In genomic region chr20:2663364-2663886, GRCh38 we compare ENCODE assay signal across 8 cellular contexts. TPM values are rescaled to one million over a fixed set of nuclear protein-coding genes. Genes with fewer than 3 reads are reported as not detected.
DNase-seq lines count a peak whose midpoint lies in the region; ATAC-seq and TF ChIP-seq lines count a peak whose summit lies in the region.

No MANE protein-coding gene starts in this region.

- no peak for TF ChIP-seq EP300 in gastroesophageal sphincter (IDR thresholded peaks at IDR 0.05)

- peaks cover 2% of the 10 kb centered on the region; the same call in 1 of the 2 replicates for H3K27me3 ChIP-seq in H7 (ENCODE audit: control insufficient read depth, insufficient read depth, low read length)
- no peaks in the 10 kb centered on the region for H3K27me3 ChIP-seq in gastroesophageal sphincter
- peaks cover 8% of the 10 kb centered on the region for H3K27me3 ChIP-seq in skeletal muscle satellite cell (ENCODE audit: control insufficient read depth, insufficient read depth, low read length)

- peak overlapping the region; percentile 97 for H3K4me3 ChIP-seq in H7 (ENCODE audit: insufficient read depth, low read depth, low read length)
- peak overlapping the region; percentile 73 to 79 for H3K4me3 ChIP-seq in gastroesophageal sphincter
- H3K4me3 ChIP-seq in skeletal muscle satellite cell (ENCODE audit: low read length) = peak overlapping the region; percentile 93

- H3K9ac ChIP-seq in skeletal muscle satellite cell (ENCODE audit: low read depth, low read length) = peak overlapping the region; percentile 91

- H3K4me2 ChIP-seq in skeletal muscle satellite cell (ENCODE audit: low read length) = peak overlapping the region; percentile 85

- DNase-seq in H7 = no peak
- no peak for DNase-seq in T-helper 9 cell
- DNase-seq in NK-92 treated with Interleukin-12 subunit alpha and Interleukin-12 subunit beta, amount 100 ng/mL, for 24 hours (lab: John Stamatoyannopoulos, UW) = no peak
- DNase-seq in SK-N-DZ (ENCODE audit: low spot score) = no peak

- ATAC-seq in gastroesophageal sphincter (no peak), GM19452 (IDR thresholded peaks at IDR 0.05; ENCODE audit: unreplicated experiment) (no peak)

- TF ChIP-seq POLR2A in gastroesophageal sphincter (IDR thresholded peaks at IDR 0.05) = no peak

- H3K27ac ChIP-seq in VCaP (peak overlapping the region; percentile 94), gastroesophageal sphincter (peak overlapping the region; percentile 82 to 94 (median 90))

- H3K9me3 ChIP-seq in gastroesophageal sphincter (no peaks in the 10 kb centered on the region), skeletal muscle satellite cell (replicated peaks; ENCODE audit: low read length) (no peaks in the 10 kb centered on the region)

- H3K4me1 ChIP-seq in gastroesophageal sphincter (peaks cover 0 to 26% (median 10%) of the 10 kb centered on the region in 3 donors), skeletal muscle satellite cell (ENCODE audit: control insufficient read depth, insufficient read depth, low read length) (peaks cover 11% of the 10 kb centered on the region)

- WGBS in gastroesophageal sphincter (ENCODE audit: low coverage in 1 of 2), 2 donors = 10 to 20% methylated on average over 1 to 12 of the region's 13 CpGs

- H3K36me3 ChIP-seq in H7 (replicated peaks; ENCODE audit: control insufficient read depth, insufficient read depth, low read length) (peaks cover 31% of the 10 kb centered on the region), gastroesophageal sphincter (peaks cover 0 to 45% of the 10 kb centered on the region in 2 donors), skeletal muscle satellite cell (ENCODE audit: insufficient read depth, low read length) (peaks cover 34% of the 10 kb centered on the region)

- no peak for TF ChIP-seq CTCF in VCaP (conservative IDR thresholded peaks at IDR 0.05)
- no peak for TF ChIP-seq CTCF in gastroesophageal sphincter (IDR thresholded peaks at IDR 0.05)

RNA-seq across cellular contexts. Expression of gene IDH3B, which starts 0.6 kb away (rescaled TPM):
- 174 and 183 TPM in 2 replicates for total RNA-seq in H7 (2014; rRNA removed; shearing (Covaris generic))
- total RNA-seq in gastroesophageal sphincter = 100 to 1,000 TPM; 103 to 158 (median 116) TPM
- total RNA-seq in skeletal muscle satellite cell (2012; rRNA removed) = 79.9 and 86.9 TPM in 2 replicates
- polyA plus RNA-seq in SK-N-DZ (2014; cell fraction: cytosol; rRNA removed) = 222 and 231 TPM in 2 replicates
- 452 and 535 TPM in 2 replicates for polyA plus RNA-seq in SK-N-DZ (2014; cell fraction: nucleus; rRNA removed)

RNA-seq across cellular contexts. Expression of gene NOP56, which starts 11.0 kb away (rescaled TPM):
- total RNA-seq in H7 (2014; rRNA removed; shearing (Covaris generic)) = 334 and 392 TPM in 2 replicates
- total RNA-seq in gastroesophageal sphincter = 100 to 1,000 TPM in 1 of 4 donors, 10 to 100 TPM in 3; 44.8 to 108 (median 54.6) TPM
- 209 and 212 TPM in 2 replicates for total RNA-seq in skeletal muscle satellite cell (2012; rRNA removed)
- polyA plus RNA-seq in SK-N-DZ (2014; cell fraction: cytosol; rRNA removed) = 390 and 441 TPM in 2 replicates
- polyA plus RNA-seq in SK-N-DZ (2014; cell fraction: nucleus; rRNA removed) = 1,635 and 2,094 TPM in 2 replicates

RNA-seq across cellular contexts. Expression of gene EBF4, which starts 29.2 kb away (rescaled TPM):
- 1.1 and 2.6 TPM in 2 replicates for total RNA-seq in H7 (2014; rRNA removed; shearing (Covaris generic))
- total RNA-seq in gastroesophageal sphincter = 10 to 100 TPM; 14.5 to 36.6 (median 19.6) TPM
- total RNA-seq in skeletal muscle satellite cell (2012; rRNA removed) = not detected in 2 replicates
- polyA plus RNA-seq in SK-N-DZ (2014; cell fraction: cytosol; rRNA removed) = 18.6 and 24.6 TPM in 2 replicates
- 120 and 146 TPM in 2 replicates for polyA plus RNA-seq in SK-N-DZ (2014; cell fraction: nucleus; rRNA removed)
